Comparison of ENCODE assay signal across 1 cellular context in the genomic region with DNA sequence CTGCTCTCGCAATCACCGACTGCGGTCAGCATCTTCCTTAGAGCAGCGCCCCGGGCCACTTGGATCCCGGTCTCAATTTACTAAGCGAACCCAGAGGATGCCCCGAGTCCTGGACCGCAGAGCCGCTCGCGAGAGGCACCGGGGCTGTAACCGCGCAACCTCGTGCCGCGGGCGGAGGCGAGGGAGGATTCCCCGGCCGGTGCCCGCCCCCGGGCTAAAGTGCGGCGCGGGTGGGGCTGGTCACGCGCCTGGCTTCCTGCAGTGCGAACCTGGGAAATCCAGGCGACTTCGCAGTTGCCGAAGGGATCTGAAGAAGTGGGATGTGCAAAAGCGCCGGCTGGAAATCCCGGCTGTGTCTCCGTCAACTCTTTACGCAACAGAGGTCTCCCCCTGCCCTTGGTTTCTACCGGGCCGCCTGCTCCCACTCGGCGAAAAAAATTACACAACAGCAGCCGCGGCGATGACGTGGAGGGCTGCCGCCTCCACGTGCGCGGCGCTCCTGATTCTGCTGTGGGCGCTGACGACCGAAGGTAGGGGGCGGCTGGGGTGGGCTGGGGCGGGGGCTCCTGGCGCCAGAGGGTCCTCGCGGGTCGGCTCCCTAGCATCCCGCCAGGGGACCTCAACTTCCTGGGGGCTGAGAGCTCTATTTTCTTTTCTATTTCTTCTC.
A peak's percentile ranks its signal among the peaks of the same experiment; 100 is the strongest.
TF ChIP-seq lines count a peak whose summit lies in the region.

A gene with protein sequence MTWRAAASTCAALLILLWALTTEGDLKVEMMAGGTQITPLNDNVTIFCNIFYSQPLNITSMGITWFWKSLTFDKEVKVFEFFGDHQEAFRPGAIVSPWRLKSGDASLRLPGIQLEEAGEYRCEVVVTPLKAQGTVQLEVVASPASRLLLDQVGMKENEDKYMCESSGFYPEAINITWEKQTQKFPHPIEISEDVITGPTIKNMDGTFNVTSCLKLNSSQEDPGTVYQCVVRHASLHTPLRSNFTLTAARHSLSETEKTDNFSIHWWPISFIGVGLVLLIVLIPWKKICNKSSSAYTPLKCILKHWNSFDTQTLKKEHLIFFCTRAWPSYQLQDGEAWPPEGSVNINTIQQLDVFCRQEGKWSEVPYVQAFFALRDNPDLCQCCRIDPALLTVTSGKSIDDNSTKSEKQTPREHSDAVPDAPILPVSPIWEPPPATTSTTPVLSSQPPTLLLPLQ (plus strand): TSS at position 291 of the 667 bp plus-strand sequence. CDS start 170 bp downstream, at position 461.

TF ChIP-seq in HepG2, 621 proteins besides CTCF, POLR2A, EP300 and RAD21 (continued from another document and continues in another):
- peak; percentile 41; the same call in 1 of the 2 replicates for TF ChIP-seq ZNF691 (CRISPR knock-in tag; IDR thresholded peaks at IDR 0.05; ENCODE audit: borderline replicate concordance, low read depth)
- TF ChIP-seq LCORL (IDR thresholded peaks at IDR 0.05), result no peak
- no peak for TF ChIP-seq LCORL (CRISPR knock-in tag; IDR thresholded peaks at IDR 0.05)
- no peak for TF ChIP-seq CBX2 (IDR thresholded peaks at IDR 0.05; ENCODE audit: low read depth, low read length)
- TF ChIP-seq CBX2 (CRISPR knock-in tag; IDR thresholded peaks at IDR 0.05; ENCODE audit: low read depth), result 0 out of 2 replicates have a peak, but pooled peaks have one; percentile 73
- TF ChIP-seq ZNF572 (CRISPR knock-in tag; IDR thresholded peaks at IDR 0.05), result no peak
- 0 out of 2 replicates have a peak, but pooled peaks have one; percentile 45 for TF ChIP-seq ZNF44 (CRISPR knock-in tag; IDR thresholded peaks at IDR 0.05)
- TF ChIP-seq FOXA3 (CRISPR knock-in tag; IDR thresholded peaks at IDR 0.05), result 0 out of 2 replicates have a peak, but pooled peaks have one; percentile 11
- no peak for TF ChIP-seq ZNF34 (CRISPR knock-in tag; IDR thresholded peaks at IDR 0.05; ENCODE audit: borderline replicate concordance)
- TF ChIP-seq ZNF280B (CRISPR knock-in tag; IDR thresholded peaks at IDR 0.05; ENCODE audit: borderline replicate concordance), result 0 out of 2 replicates have a peak, but pooled peaks have one; percentile 31
- no peak for TF ChIP-seq THYN1 (CRISPR knock-in tag; IDR thresholded peaks at IDR 0.05; ENCODE audit: borderline replicate concordance, low read depth)
- 0 out of 2 replicates have a peak, but pooled peaks have one; percentile 48 for TF ChIP-seq HOXD1 (CRISPR knock-in tag; IDR thresholded peaks at IDR 0.05)
- TF ChIP-seq NFIC (IDR thresholded peaks at IDR 0.05; ENCODE audit: low read length), result no peak
- TF ChIP-seq ZSCAN12 (CRISPR knock-in tag; IDR thresholded peaks at IDR 0.05), result peak; percentile 82; the same call in 1 of the 2 replicates
- no peak for TF ChIP-seq TEAD2 (CRISPR knock-in tag; IDR thresholded peaks at IDR 0.05)
- no peak for TF ChIP-seq ZFP36L2 (CRISPR knock-in tag; IDR thresholded peaks at IDR 0.05)
- TF ChIP-seq RFXANK (CRISPR knock-in tag; IDR thresholded peaks at IDR 0.05), result no peak
- no peak for TF ChIP-seq NCOA1 (CRISPR knock-in tag; IDR thresholded peaks at IDR 0.05)
- TF ChIP-seq, protein P1, sequence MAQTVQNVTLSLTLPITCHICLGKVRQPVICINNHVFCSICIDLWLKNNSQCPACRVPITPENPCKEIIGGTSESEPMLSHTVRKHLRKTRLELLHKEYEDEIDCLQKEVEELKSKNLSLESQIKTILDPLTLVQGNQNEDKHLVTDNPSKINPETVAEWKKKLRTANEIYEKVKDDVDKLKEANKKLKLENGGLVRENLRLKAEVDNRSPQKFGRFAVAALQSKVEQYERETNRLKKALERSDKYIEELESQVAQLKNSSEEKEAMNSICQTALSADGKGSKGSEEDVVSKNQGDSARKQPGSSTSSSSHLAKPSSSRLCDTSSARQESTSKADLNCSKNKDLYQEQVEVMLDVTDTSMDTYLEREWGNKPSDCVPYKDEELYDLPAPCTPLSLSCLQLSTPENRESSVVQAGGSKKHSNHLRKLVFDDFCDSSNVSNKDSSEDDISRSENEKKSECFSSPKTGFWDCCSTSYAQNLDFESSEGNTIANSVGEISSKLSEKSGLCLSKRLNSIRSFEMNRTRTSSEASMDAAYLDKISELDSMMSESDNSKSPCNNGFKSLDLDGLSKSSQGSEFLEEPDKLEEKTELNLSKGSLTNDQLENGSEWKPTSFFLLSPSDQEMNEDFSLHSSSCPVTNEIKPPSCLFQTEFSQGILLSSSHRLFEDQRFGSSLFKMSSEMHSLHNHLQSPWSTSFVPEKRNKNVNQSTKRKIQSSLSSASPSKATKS (CRISPR knock-in tag; IDR thresholded peaks at IDR 0.05), result no peak
- no peak for TF ChIP-seq ZNF850 (CRISPR knock-in tag; conservative IDR thresholded peaks at IDR 0.05)
- no peak for TF ChIP-seq TCF12 (IDR thresholded peaks at IDR 0.05)
- TF ChIP-seq TCF12 (CRISPR knock-in tag; IDR thresholded peaks at IDR 0.05), result peak; percentile 47; the same call in 1 of the 2 replicates
- TF ChIP-seq GATAD2A (CRISPR knock-in tag; IDR thresholded peaks at IDR 0.05), result peak; percentile 59
- TF ChIP-seq RCOR2 (CRISPR knock-in tag; IDR thresholded peaks at IDR 0.05), result no peak
- no peak for TF ChIP-seq ZNF570 (CRISPR knock-in tag; IDR thresholded peaks at IDR 0.05; ENCODE audit: borderline replicate concordance)
- no peak for TF ChIP-seq SCMH1 (CRISPR knock-in tag; IDR thresholded peaks at IDR 0.05; ENCODE audit: borderline replicate concordance)
- TF ChIP-seq ZMAT5 (CRISPR knock-in tag; IDR thresholded peaks at IDR 0.05; ENCODE audit: borderline replicate concordance, low read depth), result no peak
- TF ChIP-seq TOE1 (CRISPR knock-in tag; IDR thresholded peaks at IDR 0.05), result no peak
- TF ChIP-seq, protein P2, sequence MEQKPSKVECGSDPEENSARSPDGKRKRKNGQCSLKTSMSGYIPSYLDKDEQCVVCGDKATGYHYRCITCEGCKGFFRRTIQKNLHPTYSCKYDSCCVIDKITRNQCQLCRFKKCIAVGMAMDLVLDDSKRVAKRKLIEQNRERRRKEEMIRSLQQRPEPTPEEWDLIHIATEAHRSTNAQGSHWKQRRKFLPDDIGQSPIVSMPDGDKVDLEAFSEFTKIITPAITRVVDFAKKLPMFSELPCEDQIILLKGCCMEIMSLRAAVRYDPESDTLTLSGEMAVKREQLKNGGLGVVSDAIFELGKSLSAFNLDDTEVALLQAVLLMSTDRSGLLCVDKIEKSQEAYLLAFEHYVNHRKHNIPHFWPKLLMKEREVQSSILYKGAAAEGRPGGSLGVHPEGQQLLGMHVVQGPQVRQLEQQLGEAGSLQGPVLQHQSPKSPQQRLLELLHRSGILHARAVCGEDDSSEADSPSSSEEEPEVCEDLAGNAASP (CRISPR knock-in tag; IDR thresholded peaks at IDR 0.05; ENCODE audit: borderline replicate concordance), result no peak
- no peak for TF ChIP-seq NR3C1 (CRISPR knock-in tag; IDR thresholded peaks at IDR 0.05)
- 0 out of 2 replicates have a peak, but pooled peaks have one; percentile 43 for TF ChIP-seq ISL2 (CRISPR knock-in tag; IDR thresholded peaks at IDR 0.05)
- TF ChIP-seq, protein P3, sequence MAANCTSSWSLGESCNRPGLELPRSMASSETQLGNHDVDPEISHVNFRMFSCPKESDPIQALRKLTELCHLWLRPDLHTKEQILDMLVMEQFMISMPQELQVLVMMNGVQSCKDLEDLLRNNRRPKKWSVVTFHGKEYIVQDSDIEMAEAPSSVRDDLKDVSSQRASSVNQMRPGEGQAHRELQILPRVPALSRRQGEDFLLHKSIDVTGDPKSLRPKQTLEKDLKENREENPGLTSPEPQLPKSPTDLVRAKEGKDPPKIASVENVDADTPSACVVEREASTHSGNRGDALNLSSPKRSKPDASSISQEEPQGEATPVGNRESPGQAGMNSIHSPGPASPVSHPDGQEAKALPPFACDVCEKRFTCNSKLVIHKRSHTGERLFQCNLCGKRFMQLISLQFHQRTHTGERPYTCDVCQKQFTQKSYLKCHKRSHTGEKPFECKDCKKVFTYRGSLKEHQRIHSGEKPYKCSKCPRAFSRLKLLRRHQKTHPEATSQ (CRISPR knock-in tag; IDR thresholded peaks at IDR 0.05; ENCODE audit: borderline replicate concordance), result no peak
- peak; percentile 35; the same call in 1 of the 2 replicates for TF ChIP-seq CREBL2 (CRISPR knock-in tag; IDR thresholded peaks at IDR 0.05; ENCODE audit: borderline replicate concordance)
- no peak for TF ChIP-seq TFAP4 (IDR thresholded peaks at IDR 0.05; ENCODE audit: borderline replicate concordance, low read depth)
- TF ChIP-seq PHF21A (CRISPR knock-in tag; IDR thresholded peaks at IDR 0.05), result peak; percentile 61; the same call in 1 of the 2 replicates
- no peak; the same call in 1 of the 2 replicates for TF ChIP-seq ZBTB2 (CRISPR knock-in tag; IDR thresholded peaks at IDR 0.05; ENCODE audit: low read depth)
- TF ChIP-seq ZNF678 (CRISPR knock-in tag; IDR thresholded peaks at IDR 0.05), result no peak
- peak; percentile 71; the same call in 1 of the 2 replicates for TF ChIP-seq ZNF501 (CRISPR knock-in tag; IDR thresholded peaks at IDR 0.05)
- TF ChIP-seq TCF7L2 (IDR thresholded peaks at IDR 0.05; ENCODE audit: low read depth, low read length), result no peak
- TF ChIP-seq ZMYM4 (CRISPR knock-in tag; IDR thresholded peaks at IDR 0.05), result no peak; the same call in 1 of the 2 replicates
- TF ChIP-seq, protein P4, sequence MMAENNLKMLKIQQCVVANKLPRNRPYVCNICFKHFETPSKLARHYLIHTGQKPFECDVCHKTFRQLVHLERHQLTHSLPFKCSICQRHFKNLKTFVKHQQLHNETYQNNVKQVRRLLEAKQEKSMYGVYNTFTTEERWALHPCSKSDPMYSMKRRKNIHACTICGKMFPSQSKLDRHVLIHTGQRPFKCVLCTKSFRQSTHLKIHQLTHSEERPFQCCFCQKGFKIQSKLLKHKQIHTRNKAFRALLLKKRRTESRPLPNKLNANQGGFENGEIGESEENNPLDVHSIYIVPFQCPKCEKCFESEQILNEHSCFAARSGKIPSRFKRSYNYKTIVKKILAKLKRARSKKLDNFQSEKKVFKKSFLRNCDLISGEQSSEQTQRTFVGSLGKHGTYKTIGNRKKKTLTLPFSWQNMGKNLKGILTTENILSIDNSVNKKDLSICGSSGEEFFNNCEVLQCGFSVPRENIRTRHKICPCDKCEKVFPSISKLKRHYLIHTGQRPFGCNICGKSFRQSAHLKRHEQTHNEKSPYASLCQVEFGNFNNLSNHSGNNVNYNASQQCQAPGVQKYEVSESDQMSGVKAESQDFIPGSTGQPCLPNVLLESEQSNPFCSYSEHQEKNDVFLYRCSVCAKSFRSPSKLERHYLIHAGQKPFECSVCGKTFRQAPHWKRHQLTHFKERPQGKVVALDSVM (CRISPR knock-in tag; IDR thresholded peaks at IDR 0.05), result no peak
- TF ChIP-seq ZSCAN21 (CRISPR knock-in tag; IDR thresholded peaks at IDR 0.05; ENCODE audit: borderline replicate concordance), result no peak; the same call in 1 of the 2 replicates
- TF ChIP-seq YEATS2 (CRISPR knock-in tag; IDR thresholded peaks at IDR 0.05; ENCODE audit: borderline replicate concordance), result no peak; the same call in none of the 2 replicates
- no peak for TF ChIP-seq ZNF549 (CRISPR knock-in tag; IDR thresholded peaks at IDR 0.05)
